Comparison of ENCODE assay signal across 14 cellular contexts in genomic region chr2:9228088-9228751, GRCh38. TPM values are rescaled to one million over a fixed set of nuclear protein-coding genes. Genes with fewer than 3 reads are reported as not detected.
DNase-seq lines count a peak whose midpoint lies in the region; ATAC-seq and TF ChIP-seq lines count a peak whose summit lies in the region.
"Had no signal": no experiment of that assay in that cellular context is flagged by ENCODE, and none has a peak within 500 bp of the region (broad histone marks: within the 10 kb centered on the region; RNA-seq: fewer than 3 reads in every experiment).

No MANE protein-coding gene starts in this region.

- no peak overlapping the region for H3K4me3 ChIP-seq in AG04449 (ENCODE audit: low read depth, low read length)
- H3K4me3 ChIP-seq: upper lobe of right lung had no signal

- TF ChIP-seq CTCF in AG04449 (IDR thresholded peaks at IDR 0.05; ENCODE audit: insufficient read depth, low read length, missing control alignments), result no peak
- TF ChIP-seq CTCF in endothelial cell (IDR thresholded peaks at IDR 0.05; ENCODE audit: unreplicated experiment), result no peak

- H3K4me1 Mint-ChIP-seq in endothelial cell (ENCODE audit: unreplicated experiment), result peaks cover 93% of the 10 kb centered on the region

- POLR2A ChIA-PET in AG04449 (lab: Yijun Ruan, JAX), result no interaction called here

- no peaks in the 10 kb centered on the region for H3K36me3 Mint-ChIP-seq in endothelial cell (ENCODE audit: low read depth, unreplicated experiment)

- peak overlapping the region; percentile 53 for H3K27ac Mint-ChIP-seq in endothelial cell (ENCODE audit: unreplicated experiment)

- CTCF ChIA-PET in AG04449 (lab: Yijun Ruan, JAX), result interaction anchor here (0.8 to 1.8 kb wide), 5 partner anchors 11 to 106 kb away, joined by 3 to 7 read pairs (median 3); no protein-coding TSS in a partner anchor

- H3K4me3 Mint-ChIP-seq in endothelial cell (ENCODE audit: unreplicated experiment), result no peak overlapping the region
- H3K4me3 Mint-ChIP-seq: activated T-cell treated with anti-CD3 and anti-CD28 coated beads, Interleukin-2, amount 50 U/mL, for 4 hours had no signal

- H3K9me3 Mint-ChIP-seq in endothelial cell (ENCODE audit: unreplicated experiment), result no peaks in the 10 kb centered on the region
- H3K9me3 Mint-ChIP-seq: activated T-cell treated with anti-CD3 and anti-CD28 coated beads, Interleukin-2, amount 50 U/mL, for 4 hours had no signal

- H3K27me3 Mint-ChIP-seq in endothelial cell (ENCODE audit: unreplicated experiment), result peaks cover 3% of the 10 kb centered on the region

- peak; percentile 44 for DNase-seq in AG04449 (ENCODE audit: low read depth, low spot score)
- DNase-seq in NCI-H526 (lab: John Stamatoyannopoulos, UW), result peak; percentile 93 to 94
- DNase-seq in endothelial cell (ENCODE audit: low spot score), result no peak
- DNase-seq in lung microvascular endothelial cell (ENCODE audit: low read depth in 2 of 2), result peak; percentile 73 to 79
- no peak for DNase-seq in NCI-H2196 (lab: John Stamatoyannopoulos, UW; ENCODE audit: unreplicated experiment)
- DNase-seq in NCI-H1694 treated with DMSO at 0.1 percent for 48 hours (lab: John Stamatoyannopoulos, UW), result no peak
- no peak for DNase-seq in left lobe of liver (ENCODE audit: low spot score)
- DNase-seq: activated T-cell treated with anti-CD3 and anti-CD28 coated beads, Interleukin-2, amount 50 U/mL, for 4 hours; aorta; DMS53; NCI-H2107; stimulated activated CD4-positive, alpha-beta T cell treated with anti-CD3 and anti-CD28 coated beads, Interleukin-2, amount 100 ng/mL, for 48 hours; upper lobe of right lung had no signal

- ATAC-seq in left lobe of liver (no peak), GM18873 (IDR thresholded peaks at IDR 0.05; ENCODE audit: low FRiP score, unreplicated experiment) (no peak)
- ATAC-seq: activated T-cell treated with anti-CD3 and anti-CD28 coated beads, Interleukin-2, amount 50 U/mL, for 4 hours; upper lobe of right lung had no signal

RNA-seq across cellular contexts. Expression of gene ASAP2, which starts 21.6 kb away (rescaled TPM):
- total RNA-seq in endothelial cell (ENCODE audit: unreplicated experiment) (31.8 TPM), lung microvascular endothelial cell (26.2 and 28.8 TPM in 2 replicates), left lobe of liver (4.0 TPM)

Comparison
In these comparisons a context has a peak if more than half of its experiments do, and no peak if none do; other contexts are left out.
1. DNase-seq: peak in AG04449 (single experiment), NCI-H526 (2 of 2) and lung microvascular endothelial cell (2 of 2); none in endothelial cell (single experiment), NCI-H2196 (single experiment), NCI-H1694 treated with DMSO at 0.1 percent for 48 hours (single experiment) and left lobe of liver (single experiment).